ENCODE assay signal across 7 cellular contexts in the genomic region with DNA sequence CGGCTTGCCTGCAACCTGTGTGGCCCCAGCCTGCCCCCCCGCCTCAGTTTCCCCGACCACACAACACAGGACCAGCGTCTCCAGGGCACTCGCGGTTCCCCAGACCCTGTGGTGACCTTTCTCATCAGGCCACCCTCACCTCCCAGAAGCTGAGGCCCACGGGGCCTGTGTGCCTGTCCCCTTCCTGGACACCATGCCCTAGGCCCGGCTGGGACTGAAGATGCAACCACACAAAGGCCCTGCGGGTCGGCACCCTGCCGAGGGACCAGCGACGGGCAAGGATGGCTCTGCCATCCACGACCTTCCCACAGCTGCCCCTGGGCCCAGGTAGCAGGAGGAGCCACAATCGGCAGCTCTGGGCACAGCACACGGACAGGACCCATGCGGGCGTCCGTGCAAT.
"Had no signal": no experiment of that assay in that cellular context is flagged by ENCODE, and none has a peak within 500 bp of the region (broad histone marks: within the 10 kb centered on the region; RNA-seq: fewer than 3 reads in every experiment).

No MANE protein-coding gene starts in this region.

- ATAC-seq: K562 had no signal

- FAIRE-seq: HTR-8/SVneo, K562 had no signal

- H3K4me3 ChIP-seq: K562 had no signal

- H3K27ac ChIP-seq: HL-60, KMS-11 had no signal

- DNase-seq: IMR-90, KBM-7, KG1 had no signal

- H3K4me2 ChIP-seq: KMS-11 had no signal

- H3K9ac ChIP-seq: KMS-11 had no signal
